20 cellular contexts compared by ENCODE assay signal in the genomic region with DNA sequence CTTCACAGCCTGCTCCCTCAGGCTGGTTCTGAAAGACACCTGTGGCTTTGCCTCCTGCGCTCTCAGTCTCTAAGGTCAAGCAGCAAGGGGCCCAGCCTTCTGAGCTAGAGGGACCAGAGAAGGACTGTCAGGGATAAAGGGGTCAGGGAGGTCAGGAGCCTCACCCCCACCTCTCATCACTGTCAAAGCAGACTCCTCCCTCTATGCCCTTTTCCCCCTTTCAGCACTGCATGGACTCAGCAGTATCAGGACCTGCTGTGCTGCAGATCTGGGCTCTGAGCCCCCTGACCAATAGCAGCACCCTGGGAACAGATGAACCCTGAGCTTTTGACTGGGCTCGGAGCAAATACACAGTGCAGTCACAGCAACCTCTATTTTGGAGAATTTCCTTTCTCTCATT. TPM values are rescaled to one million over a fixed set of nuclear protein-coding genes. Genes with fewer than 3 reads are reported as not detected.
DNase-seq lines count a peak whose midpoint lies in the region; ATAC-seq, FAIRE-seq and TF ChIP-seq lines count a peak whose summit lies in the region.
"Had no signal": no experiment of that assay in that cellular context is flagged by ENCODE, and none has a peak within 500 bp of the region (broad histone marks: within the 10 kb centered on the region; RNA-seq: fewer than 3 reads in every experiment).

No MANE protein-coding gene starts in this region.

- peak overlapping the region; percentile 67 for H3K4me3 Mint-ChIP-seq in nephron progenitor cell
- no peak overlapping the region for H3K4me3 Mint-ChIP-seq in chondrocyte (ENCODE audit: unreplicated experiment)
- H3K4me3 Mint-ChIP-seq: CD14-positive monocyte had no signal

- H3K36me3 Mint-ChIP-seq in nephron progenitor cell (ENCODE audit: low read depth) (no peaks in the 10 kb centered on the region), chondrocyte (ENCODE audit: low read depth) (no peaks in the 10 kb centered on the region)
- H3K36me3 Mint-ChIP-seq: CD14-positive monocyte had no signal

- no peak for TF ChIP-seq RAD21 in HepG2 (CRISPR knock-in tag; IDR thresholded peaks at IDR 0.05)

- DNase-seq in HepG2 (ENCODE audit: low spot score) (no peak), right lobe of liver (no peak), OCI-LY7 (ENCODE audit: low spot score) (no peak), nephron progenitor cell (no peak), iPS-NIHi7 (ENCODE audit: extremely low spot score) (no peak), chondrocyte (ENCODE audit: low spot score) (no peak)
- DNase-seq: Calu3, DMS79 treated with DMSO at 0.1 percent for 48 hours, H9, NCI-H1048, NCI-H2227 treated with DMSO at 0.1 percent for 48 hours, NCI-H526 had no signal

- CTCF ChIA-PET in HepG2 (lab: Yijun Ruan, JAX; ENCODE audit: low intra/inter-chr PET ratio, low total read pairs): no interaction called here
- CTCF ChIA-PET in OCI-LY7 (lab: Charles Lee; ENCODE audit: unreplicated experiment): interaction anchor here (0.8 to 1.2 kb wide), 3 partner anchors 15 to 66 kb away, joined by 3 read pairs; no protein-coding TSS in a partner anchor

- H3K36me3 ChIP-seq in HepG2 (replicated peaks in 1 of 2; ENCODE audit: control insufficient read depth in 1 of 2, insufficient read depth in 2 of 2, low read length in 2 of 2): no peaks in the 10 kb centered on the region
- H3K36me3 ChIP-seq in right lobe of liver: no peaks in the 10 kb centered on the region
- H3K36me3 ChIP-seq in OCI-LY7 (ENCODE audit: insufficient read depth, low read length): no peaks in the 10 kb centered on the region

- H3K9me3 ChIP-seq in HepG2 (ENCODE audit: low read length): no peaks in the 10 kb centered on the region
- no peaks in the 10 kb centered on the region for H3K9me3 ChIP-seq in right lobe of liver
- no peaks in the 10 kb centered on the region for H3K9me3 ChIP-seq in OCI-LY7 (ENCODE audit: low read length)

- H3K9me3 Mint-ChIP-seq in nephron progenitor cell (no peaks in the 10 kb centered on the region), chondrocyte (ENCODE audit: low read depth) (no peaks in the 10 kb centered on the region)
- H3K9me3 Mint-ChIP-seq: CD14-positive monocyte, H9 had no signal

- H3K4me3 ChIP-seq in HepG2 (replicated peaks in 1 of 3; ENCODE audit: insufficient read depth in 1 of 3, low read depth in 2 of 3, low read length in 3 of 3) (peak overlapping the region in 1 of 3 experiments; percentile 20; a peak in 1 of 6 replicates), right lobe of liver (no peak overlapping the region), OCI-LY7 (ENCODE audit: low read depth, low read length, poor library complexity, severe bottlenecking) (no peak overlapping the region)
- H3K4me3 ChIP-seq: SK-N-MC had no signal

- POLR2A ChIA-PET in HepG2 (lab: Yijun Ruan, JAX) (interaction anchor here (8.4 to 14.1 kb wide), 2 partner anchors 18 to 29 kb away, joined by 150 to 371 read pairs; no protein-coding TSS in a partner anchor), OCI-LY7 (lab: Charles Lee) (interaction anchor here (0.5 to 10.1 kb wide), 4 partner anchors 10 to 65 kb away, joined by 3 to 146 read pairs (median 4); no protein-coding TSS in a partner anchor)

- ATAC-seq in HepG2 (peak; percentile 51), right lobe of liver (no peak), GM18861 (IDR thresholded peaks at IDR 0.05; ENCODE audit: unreplicated experiment) (no peak), GM21576 (IDR thresholded peaks at IDR 0.05; ENCODE audit: unreplicated experiment) (no peak)
- ATAC-seq: Right ventricle myocardium inferior had no signal

- H3K27ac ChIP-seq in HepG2 (ENCODE audit: extremely low read length, insufficient read depth, low read length) (peak overlapping the region; percentile 25), right lobe of liver (no peak overlapping the region), OCI-LY7 (ENCODE audit: low read depth, low read length, poor library complexity, severe bottlenecking) (no peak overlapping the region)
- H3K27ac ChIP-seq: SK-N-MC had no signal

- H3K27me3 Mint-ChIP-seq in nephron progenitor cell (ENCODE audit: low read depth, poor library complexity) (peaks cover 2% of the 10 kb centered on the region), chondrocyte (ENCODE audit: low read depth) (peaks cover 5% of the 10 kb centered on the region)

- peak; percentile 67 for FAIRE-seq in HepG2 (lab: Jason Lieb, UNC)
- FAIRE-seq: A204.1, G401.6, GM12892 had no signal

- no peaks in the 10 kb centered on the region for H3K27me3 ChIP-seq in HepG2 (ENCODE audit: control insufficient read depth in 1 of 2, insufficient read depth in 2 of 2, low read length in 2 of 2)
- no peaks in the 10 kb centered on the region for H3K27me3 ChIP-seq in right lobe of liver

- in situ Hi-C loops in HepG2 (cut with HindIII; ENCODE audit: extremely low pct_ligation_motif_present, low pct_unique_long_range_greater_than_20kb): loop anchor here (5.0 kb wide), 1 partner anchor 65 kb away; no protein-coding TSS in a partner anchor

- intact Hi-C loops in HepG2 (cut with micrococcal nuclease; ENCODE audit: unreplicated experiment): no loop called here
- intact Hi-C loops in right lobe of liver (cut with DNase I): loop anchor here in 1 of 2 donors (10.0 kb wide), 1 partner anchor 57 kb away; no protein-coding TSS in a partner anchor
- intact Hi-C loops in OCI-LY7 (cut with micrococcal nuclease; ENCODE audit: unreplicated experiment): no loop called here

- no peaks in the 10 kb centered on the region for H3K9me2 ChIP-seq in OCI-LY7 (ENCODE audit: insufficient read depth, low read length)

- H3K27ac Mint-ChIP-seq in nephron progenitor cell (peak overlapping the region; percentile 91), chondrocyte (ENCODE audit: unreplicated experiment) (no peak overlapping the region)

- no peak overlapping the region for H3K9ac ChIP-seq in HepG2 (ENCODE audit: insufficient read depth, low read depth, low read length)

- TF ChIP-seq EP300 in HepG2 (IDR thresholded peaks at IDR 0.05; ENCODE audit: low read depth in 2 of 2, low read length in 2 of 2) (no peak), HepG2 (CRISPR knock-in tag; IDR thresholded peaks at IDR 0.05; ENCODE audit: borderline replicate concordance) (no peak)

- H3K4me2 ChIP-seq in HepG2 (ENCODE audit: low read depth, low read length) (peak overlapping the region; percentile 80), OCI-LY7 (ENCODE audit: low read length) (no peak overlapping the region)

- H3K4me1 ChIP-seq in HepG2 (ENCODE audit: insufficient read depth, low read length) (peaks cover 64% of the 10 kb centered on the region), right lobe of liver (peaks cover 0 to 18% (median 7%) of the 10 kb centered on the region in 4 donors), OCI-LY7 (ENCODE audit: insufficient read depth, low read length, poor library complexity, severe bottlenecking) (peaks cover 72% of the 10 kb centered on the region)

- WGBS in HepG2 (ENCODE audit: low lambda C conversion rate): 0% methylated on average over 1 of the region's 2 CpGs
- 63% methylated on average over 1 of the region's 2 CpGs for WGBS in right lobe of liver (ENCODE audit: insufficient coverage, low coverage, low lambda C conversion rate, missing lambda C conversion rate)

- peaks cover 92% of the 10 kb centered on the region for H3K4me1 Mint-ChIP-seq in nephron progenitor cell
- H3K4me1 Mint-ChIP-seq in chondrocyte (ENCODE audit: low read depth): peaks cover 31% of the 10 kb centered on the region

- H2AFZ ChIP-seq in HepG2 (ENCODE audit: low read length): peak overlapping the region; percentile 46
- H2AFZ ChIP-seq in OCI-LY7 (ENCODE audit: low read length): peak overlapping the region; percentile 6; the same call in 1 of the 2 replicates

- H4K20me1 ChIP-seq in HepG2 (ENCODE audit: insufficient read depth, low read length) (no peaks in the 10 kb centered on the region), OCI-LY7 (ENCODE audit: insufficient read depth, low read length) (no peaks in the 10 kb centered on the region)

- no TSS peak for BruUV-seq in HepG2 (replicated peaks; lab: Mats Ljungman, UMichigan)
- no TSS peak for BruUV-seq in OCI-LY7 (replicated peaks; lab: Mats Ljungman, UMichigan)

- no peak for TF ChIP-seq POLR2A in HepG2 (IDR thresholded peaks at IDR 0.05; ENCODE audit: insufficient read depth in 1 of 2, low read depth in 2 of 2, low read length in 2 of 2)
- no peak for TF ChIP-seq POLR2A in right lobe of liver (IDR thresholded peaks at IDR 0.05)

- H3K79me2 ChIP-seq in HepG2 (ENCODE audit: insufficient read depth, low read length): peaks cover 2% of the 10 kb centered on the region
- no peaks in the 10 kb centered on the region for H3K79me2 ChIP-seq in OCI-LY7 (ENCODE audit: insufficient read depth, low read depth, low read length)

- TF ChIP-seq CTCF in HepG2 (CRISPR knock-in tag; IDR thresholded peaks at IDR 0.05) (no peak), right lobe of liver (IDR thresholded peaks at IDR 0.05) (no peak), OCI-LY7 (conservative IDR thresholded peaks at IDR 0.05; ENCODE audit: low read length) (no peak), nephron progenitor cell (IDR thresholded peaks at IDR 0.05) (no peak), chondrocyte (IDR thresholded peaks at IDR 0.05) (no peak)

RNA-seq across cellular contexts. Expression of a gene that starts 3.2 kb away (rescaled TPM):
- total RNA-seq in HepG2 (2016; rRNA removed; fragmentation: Illumina TruSeq; extraction: Trizol) (5.4 and 8.7 TPM in 2 replicates), right lobe of liver (1 to 10 TPM; 1.7 to 7.3 (median 3.4) TPM), OCI-LY7 (2022) (11.1 and 11.3 TPM in 2 replicates), chondrocyte (15.1 to 40.9 TPM (median 17.9 TPM) in 3 replicates)
- total RNA-seq in HepG2 (2016; cell fraction: cytosol; rRNA removed; fragmentation: Illumina TruSeq; extraction: Trizol; ENCODE audit: low read depth): 0.88 and 1.0 TPM in 2 replicates
- total RNA-seq in HepG2 (2016; cell fraction: insoluble cytoplasmic fraction; rRNA removed; fragmentation: Illumina TruSeq; extraction: Trizol): 5.1 and 9.6 TPM in 2 replicates
- 2.8 and 3.2 TPM in 2 replicates for total RNA-seq in HepG2 (2016; cell fraction: membrane; rRNA removed; fragmentation: Illumina TruSeq; extraction: Trizol)
- 11.8 and 14.8 TPM in 2 replicates for total RNA-seq in HepG2 (2016; cell fraction: nucleus; rRNA removed; fragmentation: Illumina TruSeq; extraction: Trizol)
- 15.9 and 32.7 TPM in 2 replicates for polyA plus RNA-seq in HepG2 (2011; rRNA removed)
- 12.2 and 20.6 TPM in 2 replicates for polyA plus RNA-seq in HepG2 (2011; cell fraction: cytosol; rRNA removed)
- 28.3 and 48.7 TPM in 2 replicates for polyA plus RNA-seq in HepG2 (2011; cell fraction: nucleus; rRNA removed)
- polyA plus RNA-seq in HepG2 (2012): 14.9 and 27.8 TPM in 2 replicates
- 0.38 and 0.44 TPM in 2 replicates for polyA plus RNA-seq in HepG2 (2016; cell fraction: cytosol; fragmentation: Illumina TruSeq; extraction: Trizol; ENCODE audit: low read depth)
- polyA plus RNA-seq in HepG2 (2016; cell fraction: insoluble cytoplasmic fraction; fragmentation: Illumina TruSeq; extraction: Trizol; ENCODE audit: low read depth): 4.3 and 4.9 TPM in 2 replicates
- polyA plus RNA-seq in HepG2 (2016; cell fraction: membrane; fragmentation: Illumina TruSeq; extraction: Trizol; ENCODE audit: low read depth): 0.95 and 1.0 TPM in 2 replicates
- polyA plus RNA-seq in HepG2 (2016; cell fraction: nucleus; fragmentation: Illumina TruSeq; extraction: Trizol; ENCODE audit: insufficient read depth, low read depth): 13.0 and 15.3 TPM in 2 replicates
- polyA minus RNA-seq in HepG2 (2011; rRNA and poly(A)+ RNA removed; ENCODE audit: low replicate concordance): 3.0 and 44.4 TPM in 2 replicates
- polyA minus RNA-seq in HepG2 (2011; cell fraction: cytosol; rRNA and poly(A)+ RNA removed): 11.2 and 23.6 TPM in 2 replicates
- polyA minus RNA-seq in HepG2 (2011; cell fraction: nucleus; rRNA and poly(A)+ RNA removed): 23.4 and 35.4 TPM in 2 replicates
- 4.8 and 5.3 TPM in 2 replicates for total RNA-seq in OCI-LY7 (2014; rRNA removed; shearing (Covaris generic))

RNA-seq across cellular contexts. Expression of a gene that starts 49.0 kb away (rescaled TPM):
- total RNA-seq in HepG2 (2016; rRNA removed; fragmentation: Illumina TruSeq; extraction: Trizol) (63.5 and 71.9 TPM in 2 replicates), right lobe of liver (1 to 10 TPM in 3 of 6 experiments, under 1 TPM in 2, not detected in 1; 0.39 to 1.7 (median 1.2) TPM), OCI-LY7 (2022) (162 and 166 TPM in 2 replicates), chondrocyte (6.7 to 9.6 TPM (median 7.4 TPM) in 3 replicates)
- 14.9 and 17.0 TPM in 2 replicates for total RNA-seq in HepG2 (2016; cell fraction: cytosol; rRNA removed; fragmentation: Illumina TruSeq; extraction: Trizol; ENCODE audit: low read depth)
- total RNA-seq in HepG2 (2016; cell fraction: insoluble cytoplasmic fraction; rRNA removed; fragmentation: Illumina TruSeq; extraction: Trizol): 60.4 and 74.3 TPM in 2 replicates
- 19.2 and 19.9 TPM in 2 replicates for total RNA-seq in HepG2 (2016; cell fraction: membrane; rRNA removed; fragmentation: Illumina TruSeq; extraction: Trizol)
- 68.9 and 70.1 TPM in 2 replicates for total RNA-seq in HepG2 (2016; cell fraction: nucleus; rRNA removed; fragmentation: Illumina TruSeq; extraction: Trizol)
- 16.0 and 26.2 TPM in 2 replicates for polyA plus RNA-seq in HepG2 (2011; rRNA removed)
- polyA plus RNA-seq in HepG2 (2011; cell fraction: cytosol; rRNA removed): 6.4 and 7.2 TPM in 2 replicates
- polyA plus RNA-seq in HepG2 (2011; cell fraction: nucleus; rRNA removed): 24.4 and 31.6 TPM in 2 replicates
- polyA plus RNA-seq in HepG2 (2012): 11.0 and 22.9 TPM in 2 replicates
- 2.0 and 2.3 TPM in 2 replicates for polyA plus RNA-seq in HepG2 (2016; cell fraction: cytosol; fragmentation: Illumina TruSeq; extraction: Trizol; ENCODE audit: low read depth)
- polyA plus RNA-seq in HepG2 (2016; cell fraction: insoluble cytoplasmic fraction; fragmentation: Illumina TruSeq; extraction: Trizol; ENCODE audit: low read depth): 56.3 and 61.0 TPM in 2 replicates
- polyA plus RNA-seq in HepG2 (2016; cell fraction: membrane; fragmentation: Illumina TruSeq; extraction: Trizol; ENCODE audit: low read depth): 4.9 and 5.6 TPM in 2 replicates
- 94.8 and 96.7 TPM in 2 replicates for polyA plus RNA-seq in HepG2 (2016; cell fraction: nucleus; fragmentation: Illumina TruSeq; extraction: Trizol; ENCODE audit: insufficient read depth, low read depth)
- 11.0 and 45.9 TPM in 2 replicates for polyA minus RNA-seq in HepG2 (2011; rRNA and poly(A)+ RNA removed; ENCODE audit: low replicate concordance)
- 9.9 and 10.4 TPM in 2 replicates for polyA minus RNA-seq in HepG2 (2011; cell fraction: cytosol; rRNA and poly(A)+ RNA removed)
- polyA minus RNA-seq in HepG2 (2011; cell fraction: nucleus; rRNA and poly(A)+ RNA removed): 50.4 and 68.2 TPM in 2 replicates
- 192 and 215 TPM in 2 replicates for total RNA-seq in OCI-LY7 (2014; rRNA removed; shearing (Covaris generic))
